Comparison of ENCODE assay signal across 1 cellular context in genomic region chr22:19450363-19451175, GRCh38.
TF ChIP-seq lines count a peak whose summit lies in the region.

No MANE protein-coding gene starts in this region.

TF ChIP-seq in IMR-90, 13 proteins besides CTCF, POLR2A, EP300 and RAD21:
- TF ChIP-seq MXI1 (IDR thresholded peaks at IDR 0.05; ENCODE audit: borderline replicate concordance, low read depth, low read length) (no peak), NFE2L2 (IDR thresholded peaks at IDR 0.05; ENCODE audit: low read depth, low read length) (no peak), RFX5 (IDR thresholded peaks at IDR 0.05; ENCODE audit: low read depth, low read length) (no peak), BHLHE40 (IDR thresholded peaks at IDR 0.05; ENCODE audit: low read depth, low read length) (no peak)
